Comparison of ENCODE assay signal across 22 cellular contexts in the genomic region with DNA sequence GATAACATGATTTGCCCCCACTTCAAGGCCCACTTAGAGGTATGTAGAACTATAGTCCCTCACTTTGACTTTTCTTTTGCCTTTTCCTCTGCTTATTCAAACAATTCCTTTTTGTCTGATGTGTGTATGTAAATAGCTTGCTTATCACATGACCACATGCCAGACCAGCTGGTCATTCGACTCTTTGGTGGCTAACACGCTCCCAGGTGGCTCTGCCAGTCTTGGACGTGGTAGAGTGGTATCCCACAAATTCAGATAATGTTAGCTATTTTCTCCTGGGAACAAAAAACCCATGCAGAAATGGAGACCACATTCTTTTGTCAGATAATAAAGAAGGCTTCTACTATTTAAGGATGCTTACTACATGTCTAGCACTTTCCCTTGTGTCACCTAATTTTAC.
"Had no signal": no experiment of that assay in that cellular context is flagged by ENCODE, and none has a peak within 500 bp of the region (broad histone marks: within the 10 kb centered on the region; RNA-seq: fewer than 3 reads in every experiment).

No MANE protein-coding gene starts in this region.

- H3K27ac ChIP-seq: cardiac muscle cell, esophagus squamous epithelium, hepatocyte, neural progenitor cell, prostate gland, testis, upper lobe of left lung, VCaP had no signal

- ATAC-seq: effector memory CD8-positive, alpha-beta T cell; left colon had no signal

- H3K9me3 ChIP-seq: esophagus squamous epithelium, prostate gland, testis, upper lobe of left lung had no signal

- H3K36me3 ChIP-seq: cardiac muscle cell, esophagus squamous epithelium, neural progenitor cell, prostate gland, upper lobe of left lung had no signal

- H3K4me3 ChIP-seq: cardiac muscle cell, esophagus squamous epithelium, hepatocyte, lung, neural progenitor cell, prostate gland, smooth muscle cell, testis, upper lobe of left lung had no signal

- DNase-seq: activated CD4-positive, alpha-beta T cell treated with anti-CD3 and anti-CD28 coated beads, Interleukin-2, amount 50 U/mL, for 1 hour; activated CD4-positive, CD25-positive, alpha-beta regulatory T cell treated with anti-CD3 and anti-CD28 coated beads, Interleukin-2, amount 50 U/mL, for 72 hours; activated CD8-positive, alpha-beta memory T cell treated with anti-CD3 and anti-CD28 coated beads, Interleukin-2, amount 50 U/mL, for 4 hours; activated effector memory CD4-positive, alpha-beta T cell treated with Interleukin-2 at 50 U/mL for 16 hours; activated naive CD4-positive, alpha-beta T cell treated with anti-CD3 and anti-CD28 coated beads, Interleukin-2, amount 50 U/mL, for 16 hours; activated T-cell treated with anti-CD3 and anti-CD28 coated beads, Interleukin-2, amount 50 U/mL, for 48 hours; effector memory CD8-positive, alpha-beta T cell; esophagus squamous epithelium; left colon; midbrain; right cardiac atrium; stimulated activated CD4-positive, alpha-beta T cell treated with anti-CD3 and anti-CD28 coated beads, Interleukin-4, amount 100 ng/mL, for 1 hour; T-helper 2 cell; testis; upper lobe of left lung had no signal

- H3K4me1 ChIP-seq: neural progenitor cell, prostate gland, testis, upper lobe of left lung had no signal

- H3K27me3 ChIP-seq: cardiac muscle cell, esophagus squamous epithelium, hepatocyte, neural progenitor cell, testis, upper lobe of left lung had no signal
